ENCODE assay signal across 23 cellular contexts in genomic region chr14:69917287-69917686, GRCh38.
A peak's percentile ranks its signal among the peaks of the same experiment; 100 is the strongest.
DNase-seq lines count a peak whose midpoint lies in the region; ATAC-seq, FAIRE-seq and TF ChIP-seq lines count a peak whose summit lies in the region.
"Had no signal": no experiment of that assay in that cellular context is flagged by ENCODE, and none has a peak within 500 bp of the region (broad histone marks: within the 10 kb centered on the region; RNA-seq: fewer than 3 reads in every experiment).

No MANE protein-coding gene starts in this region.

- TF ChIP-seq CTCF in epithelial cell of esophagus (IDR thresholded peaks at IDR 0.05; ENCODE audit: insufficient read depth, low read depth, low read length, missing control alignments) (no peak), GM13976 (IDR thresholded peaks at IDR 0.05; ENCODE audit: borderline replicate concordance, control extremely low read depth, extremely low read depth, insufficient read depth, missing control alignments) (no peak)

- H3K4me3 ChIP-seq in epithelial cell of esophagus (ENCODE audit: low read length): no peak overlapping the region
- H3K4me3 ChIP-seq: BLaER1, GM12878, K562 had no signal

- ATAC-seq in HG03175 (IDR thresholded peaks at IDR 0.05; ENCODE audit: unreplicated experiment): no peak
- ATAC-seq: GM12878, K562, T-cell had no signal

- in situ Hi-C loops in GM13976 (cut with MboI; ENCODE audit: low sequenced_read_pairs, unreplicated experiment): no loop called here

- peak; percentile 47 for DNase-seq in NCI-H748 (lab: John Stamatoyannopoulos, UW; ENCODE audit: unreplicated experiment)
- DNase-seq in NCI-H748 treated with DMSO at 0.1 percent for 48 hours (lab: John Stamatoyannopoulos, UW): no peak
- peak; percentile 41 for DNase-seq in HCEC 1CT
- DNase-seq in epithelial cell of esophagus (ENCODE audit: low read depth): peak; percentile 67
- DNase-seq in GM13976 (ENCODE audit: low spot score): no peak
- no peak for DNase-seq in urothelium cell line (ENCODE audit: low spot score)
- DNase-seq: CD4-positive, CD25-positive, alpha-beta regulatory T cell; DMS79; EL; GDM1; Kasumi-1; MV-4-11; NCI-H1105; NCI-H1930; NCI-H2171 treated with DMSO at 0.1 percent for 48 hours; NCI-H524 treated with DMSO at 0.1 percent for 48 hours; Right ventricle myocardium superior; RPMI8226; T-cell had no signal

- FAIRE-seq in urothelium cell line (lab: Jason Lieb, UNC): no peak
- FAIRE-seq: GM12878, K562 had no signal

Comparison
In these comparisons a context has a peak if more than half of its experiments do, and no peak if none do; other contexts are left out.
1. DNase-seq: peak in NCI-H748 (single experiment), HCEC 1CT (single experiment) and epithelial cell of esophagus (single experiment); none in NCI-H748 treated with DMSO at 0.1 percent for 48 hours (single experiment), GM13976 (single experiment) and urothelium cell line (single experiment).